In genomic region chr2:132593171-132593570, GRCh38 we compare ENCODE assay signal across 21 cellular contexts.
DNase-seq lines count a peak whose midpoint lies in the region; ATAC-seq, FAIRE-seq and TF ChIP-seq lines count a peak whose summit lies in the region.
"Had no signal": no experiment of that assay in that cellular context is flagged by ENCODE, and none has a peak within 500 bp of the region (broad histone marks: within the 10 kb centered on the region; RNA-seq: fewer than 3 reads in every experiment).

No MANE protein-coding gene starts in this region.

- WGBS in body of pancreas, 2 donors: 83 to 100% methylated on average over 2 of the region's 2 CpGs

- TF ChIP-seq CTCF in MCF 10A (IDR thresholded peaks at IDR 0.05; ENCODE audit: unreplicated experiment) (no peak), breast epithelium (IDR thresholded peaks at IDR 0.05) (no peak), body of pancreas (IDR thresholded peaks at IDR 0.05) (no peak)

- H3K27me3 Mint-ChIP-seq in MCF 10A (ENCODE audit: insufficient read depth, unreplicated experiment): no peaks in the 10 kb centered on the region
- peaks cover 0 to 4% of the 10 kb centered on the region in 2 donors for H3K27me3 Mint-ChIP-seq in CD8-positive, alpha-beta memory T cell
- H3K27me3 Mint-ChIP-seq: activated CD4-positive, alpha-beta T cell treated with anti-CD3 and anti-CD28 coated beads, Interleukin-2, amount 10 ng/mL, durations not matched to agents 7 days and 5 days had no signal

- CTCF ChIA-PET in MCF 10A (lab: Yijun Ruan, JAX): interaction anchor here (0.5 to 1.6 kb wide), 3 partner anchors 13 to 245 kb away, joined by 3 to 6 read pairs (median 3); no protein-coding TSS in a partner anchor
- CTCF ChIA-PET in CD8-positive, alpha-beta memory T cell (lab: Charles Lee): no interaction called here

- no peaks in the 10 kb centered on the region for H3K4me1 Mint-ChIP-seq in MCF 10A (ENCODE audit: insufficient read depth, unreplicated experiment)
- no peaks in the 10 kb centered on the region for H3K4me1 Mint-ChIP-seq in CD8-positive, alpha-beta memory T cell
- H3K4me1 Mint-ChIP-seq: activated CD4-positive, alpha-beta T cell treated with anti-CD3 and anti-CD28 coated beads, Interleukin-2, amount 10 ng/mL, durations not matched to agents 7 days and 5 days; immature natural killer cell; memory B cell had no signal

- H3K27ac Mint-ChIP-seq in MCF 10A (ENCODE audit: low read depth, unreplicated experiment): peak overlapping the region; percentile 8
- H3K27ac Mint-ChIP-seq in CD8-positive, alpha-beta memory T cell: no peak overlapping the region
- H3K27ac Mint-ChIP-seq: activated CD4-positive, alpha-beta T cell treated with anti-CD3 and anti-CD28 coated beads, Interleukin-2, amount 10 ng/mL, durations not matched to agents 7 days and 5 days; GM23338; immature natural killer cell; memory B cell; nephron progenitor cell had no signal

- ATAC-seq in body of pancreas: no peak
- ATAC-seq: GM23338, Right ventricle myocardium inferior had no signal

- H3K4me1 ChIP-seq in breast epithelium (no peaks in the 10 kb centered on the region), body of pancreas (peaks cover 5% of the 10 kb centered on the region)
- no peaks in the 10 kb centered on the region for H3K4me1 ChIP-seq in CD8-positive, alpha-beta memory T cell (ENCODE audit: insufficient read depth, low read length)
- H3K4me1 ChIP-seq: ascending aorta had no signal

- H3K4me3 ChIP-seq in breast epithelium (no peak overlapping the region), body of pancreas (no peak overlapping the region)
- no peak overlapping the region for H3K4me3 ChIP-seq in CD8-positive, alpha-beta memory T cell (ENCODE audit: low read length)
- H3K4me3 ChIP-seq: ascending aorta, GM23338 had no signal

- peaks cover 6% of the 10 kb centered on the region for H3K36me3 Mint-ChIP-seq in MCF 10A (ENCODE audit: insufficient read depth, unreplicated experiment)
- H3K36me3 Mint-ChIP-seq in CD8-positive, alpha-beta memory T cell: no peaks in the 10 kb centered on the region
- H3K36me3 Mint-ChIP-seq: memory B cell had no signal

- no peak for FAIRE-seq in GM19239 (lab: Jason Lieb, UNC)
- FAIRE-seq: A204.1 had no signal

- H3K9me3 ChIP-seq in breast epithelium: no peaks in the 10 kb centered on the region
- no peaks in the 10 kb centered on the region for H3K9me3 ChIP-seq in CD8-positive, alpha-beta memory T cell (ENCODE audit: low read length)
- no peaks in the 10 kb centered on the region for H3K9me3 ChIP-seq in body of pancreas
- H3K9me3 ChIP-seq: ascending aorta had no signal

- H3K27me3 ChIP-seq in breast epithelium (no peaks in the 10 kb centered on the region), body of pancreas (no peaks in the 10 kb centered on the region)
- no peaks in the 10 kb centered on the region for H3K27me3 ChIP-seq in CD8-positive, alpha-beta memory T cell (ENCODE audit: insufficient read depth, low read length, poor library complexity, severe bottlenecking)
- H3K27me3 ChIP-seq: ascending aorta had no signal

- intact Hi-C loops in MCF 10A (cut with micrococcal nuclease): no loop called here
- intact Hi-C loops in breast epithelium (cut with DNase I; ENCODE audit: low total_unique reads): no loop called here
- intact Hi-C loops in body of pancreas (cut with DNase I): no loop called here

- no TSS peak for BruUV-seq in MCF 10A (replicated peaks; lab: Mats Ljungman, UMichigan)

- no peak for TF ChIP-seq POLR2A in breast epithelium (IDR thresholded peaks at IDR 0.05)
- no peak for TF ChIP-seq POLR2A in body of pancreas (IDR thresholded peaks at IDR 0.05)

- H3K9me3 Mint-ChIP-seq in MCF 10A (ENCODE audit: unreplicated experiment): peaks cover 7% of the 10 kb centered on the region
- H3K9me3 Mint-ChIP-seq in CD8-positive, alpha-beta memory T cell: peaks cover 0 to 15% (median 4%) of the 10 kb centered on the region in 5 donors
- H3K9me3 Mint-ChIP-seq: activated CD4-positive, alpha-beta T cell treated with anti-CD3 and anti-CD28 coated beads, Interleukin-2, amount 10 ng/mL, durations not matched to agents 7 days and 5 days; GM23338 had no signal

- H3K36me3 ChIP-seq in breast epithelium (no peaks in the 10 kb centered on the region), body of pancreas (replicated peaks in 1 of 2; ENCODE audit: insufficient read depth in 1 of 2, low read depth in 2 of 2) (no peaks in the 10 kb centered on the region)
- no peaks in the 10 kb centered on the region for H3K36me3 ChIP-seq in CD8-positive, alpha-beta memory T cell (ENCODE audit: insufficient read depth, low read length)
- H3K36me3 ChIP-seq: ascending aorta had no signal

- no peak overlapping the region for H3K27ac ChIP-seq in breast epithelium
- no peak overlapping the region for H3K27ac ChIP-seq in CD8-positive, alpha-beta memory T cell (ENCODE audit: low read depth, low read length)
- H3K27ac ChIP-seq in body of pancreas: no peak overlapping the region
- H3K27ac ChIP-seq: ascending aorta, C4-2B, epithelial cell of prostate had no signal

- H3K4me3 Mint-ChIP-seq in MCF 10A (ENCODE audit: unreplicated experiment): no peak overlapping the region
- H3K4me3 Mint-ChIP-seq in CD8-positive, alpha-beta memory T cell: no peak overlapping the region
- H3K4me3 Mint-ChIP-seq: activated CD4-positive, alpha-beta T cell treated with anti-CD3 and anti-CD28 coated beads, Interleukin-2, amount 10 ng/mL, durations not matched to agents 7 days and 5 days; GM23338; immature natural killer cell; memory B cell; nephron progenitor cell had no signal

- DNase-seq in MCF 10A (ENCODE audit: unreplicated experiment): no peak
- no peak for DNase-seq in breast epithelium (ENCODE audit: low spot score in 2 of 2)
- peak; percentile 82 for DNase-seq in astrocyte of the hippocampus (ENCODE audit: low read depth, low spot score)
- DNase-seq in iPS-NIHi7 (ENCODE audit: extremely low spot score): peak; percentile 34
- DNase-seq in putamen (ENCODE audit: low spot score): no peak
- DNase-seq in CD8-positive, alpha-beta memory T cell: no peak
- no peak for DNase-seq in body of pancreas
- DNase-seq in GM19239 (ENCODE audit: insufficient read length, low spot score): no peak
- DNase-seq: activated CD4-positive, alpha-beta T cell treated with anti-CD3 and anti-CD28 coated beads, Interleukin-2, amount 10 ng/mL, durations not matched to agents 7 days and 5 days; activated naive CD4-positive, alpha-beta T cell treated with Interleukin-2 at 50 U/mL for 16 hours; DMS53; immature natural killer cell; NCI-H187 treated with DMSO at 0.1 percent for 48 hours; nephron progenitor cell had no signal

- POLR2A ChIA-PET in MCF 10A (lab: Yijun Ruan, JAX): no interaction called here
- POLR2A ChIA-PET in CD8-positive, alpha-beta memory T cell (lab: Charles Lee): no interaction called here

Comparison
In these comparisons a context has a peak if more than half of its experiments do, and no peak if none do; other contexts are left out.
1. DNase-seq: peak in astrocyte of the hippocampus (single experiment) and iPS-NIHi7 (single experiment); none in MCF 10A (single experiment), breast epithelium (0 of 2), putamen (single experiment), CD8-positive, alpha-beta memory T cell (0 of 5), body of pancreas (0 of 4) and GM19239 (single experiment).